1 cellular context compared by ENCODE assay signal in the genomic region with DNA sequence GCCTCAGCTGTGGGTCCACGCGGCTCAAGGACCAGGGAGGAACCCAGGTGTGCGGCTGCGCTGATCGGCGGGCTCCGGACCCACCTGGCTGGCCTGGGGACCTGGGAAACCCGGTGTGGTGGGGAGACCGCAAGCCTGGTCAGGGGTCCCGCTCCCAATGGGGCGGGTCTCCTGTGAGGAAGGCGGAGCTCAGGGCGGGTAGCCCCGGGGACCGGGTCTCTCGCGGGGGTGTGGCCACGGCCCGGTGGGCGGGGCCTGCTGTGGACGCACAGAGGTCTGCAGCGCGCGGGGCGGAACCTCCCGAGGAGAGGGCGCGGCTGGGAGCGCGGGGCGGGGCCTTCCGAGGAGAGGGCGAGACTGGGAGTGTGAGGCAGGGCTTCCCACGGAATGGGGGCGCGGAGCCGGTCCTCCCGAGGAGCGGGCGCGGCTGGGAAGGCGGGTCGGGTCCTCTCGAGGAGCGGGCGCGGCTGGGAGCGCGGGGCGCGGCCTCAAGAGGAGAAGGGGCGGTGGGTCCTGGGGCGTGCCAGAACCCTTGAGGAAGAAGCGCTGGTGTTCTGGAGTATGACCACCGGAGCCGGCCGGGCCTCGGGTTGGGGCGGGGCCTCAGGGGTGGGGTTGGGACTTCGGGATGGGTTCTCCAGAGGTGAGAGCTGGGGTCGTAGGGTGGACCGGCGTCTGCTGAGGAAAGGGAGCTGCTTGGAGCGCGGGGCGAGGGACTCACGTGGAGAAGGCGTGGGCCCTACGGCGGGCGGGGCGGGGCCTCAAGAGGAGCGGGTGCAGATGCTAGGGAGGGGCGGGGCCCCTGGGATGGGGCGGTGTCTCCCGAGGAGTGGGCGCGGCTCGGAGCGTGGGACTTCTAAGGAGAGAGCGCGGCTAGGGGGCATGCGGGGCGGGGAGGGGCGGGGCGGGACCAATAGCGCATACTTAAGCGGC.
TF ChIP-seq lines count a peak whose summit lies in the region.

No MANE protein-coding gene starts in this region.

TF ChIP-seq in K562, 482 proteins besides CTCF, POLR2A, EP300 and RAD21 (continued from another document and continues in another):
- no peak; the same call in 1 of the 2 replicates for TF ChIP-seq E2F1 (CRISPR knock-in tag; IDR thresholded peaks at IDR 0.05)
- TF ChIP-seq ZNF609 (CRISPR knock-in tag; IDR thresholded peaks at IDR 0.05; ENCODE audit: borderline replicate concordance) = peak; percentile 62; the same call in 1 of the 2 replicates
- TF ChIP-seq SIN3A (IDR thresholded peaks at IDR 0.05; ENCODE audit: borderline replicate concordance in 2 of 2, control insufficient read depth in 1 of 2, low read depth in 2 of 2, low read length in 2 of 2) = peak; percentile 68 to 94
- peak; percentile 2 for TF ChIP-seq CTCFL (IDR thresholded peaks at IDR 0.05; ENCODE audit: borderline replicate concordance, insufficient read depth, low read depth, low read length, poor library complexity, severe bottlenecking)
- TF ChIP-seq TOE1 (IDR thresholded peaks at IDR 0.05; ENCODE audit: borderline replicate concordance) = no peak
- TF ChIP-seq TOE1 (CRISPR knock-in tag; IDR thresholded peaks at IDR 0.05; ENCODE audit: borderline replicate concordance, low read depth) = peak; percentile 89; the same call in 1 of the 2 replicates
- peak in 1 of 2 experiments; percentile 51; a peak in 2 of 4 replicates for TF ChIP-seq TBL1XR1 (IDR thresholded peaks at IDR 0.05; ENCODE audit: low read length in 2 of 2)
- no peak for TF ChIP-seq ARID1B (IDR thresholded peaks at IDR 0.05)
- no peak for TF ChIP-seq STAT5B (CRISPR knock-in tag; IDR thresholded peaks at IDR 0.05)
- TF ChIP-seq PML (IDR thresholded peaks at IDR 0.05; ENCODE audit: low read length) = 0 out of 2 replicates have a peak, but pooled peaks have one; percentile 29
- peak; percentile 95 for TF ChIP-seq STAT6 (CRISPR knock-in tag; IDR thresholded peaks at IDR 0.05)
- TF ChIP-seq ATF6 (CRISPR knock-in tag; IDR thresholded peaks at IDR 0.05) = peak; percentile 78
- TF ChIP-seq E2F6 (IDR thresholded peaks at IDR 0.05; ENCODE audit: borderline replicate concordance in 1 of 2, extremely low read depth in 1 of 2, insufficient read depth in 1 of 2, insufficient read length in 1 of 2, low read depth in 1 of 2, low read length in 1 of 2, poor library complexity in 1 of 2, severe bottlenecking in 1 of 2) = peak; percentile 52 to 95
- no peak; the same call in none of the 2 replicates for TF ChIP-seq NKRF (IDR thresholded peaks at IDR 0.05; ENCODE audit: borderline replicate concordance)
- no peak for TF ChIP-seq GTF2F1 (IDR thresholded peaks at IDR 0.05; ENCODE audit: low read depth, low read length)
- no peak for TF ChIP-seq MECOM (CRISPR knock-in tag; IDR thresholded peaks at IDR 0.05)
- peak; percentile 47 for TF ChIP-seq ZBTB17 (CRISPR knock-in tag; IDR thresholded peaks at IDR 0.05)
- TF ChIP-seq GTF2A2 (tag; IDR thresholded peaks at IDR 0.05) = no peak
- TF ChIP-seq ZBTB7A (IDR thresholded peaks at IDR 0.05; ENCODE audit: borderline replicate concordance, control insufficient read depth, low read depth, low read length) = peak; percentile 69
- no peak for TF ChIP-seq ZNF197 (CRISPR knock-in tag; IDR thresholded peaks at IDR 0.05; ENCODE audit: low read depth)
- TF ChIP-seq TSHZ1 (CRISPR knock-in tag; IDR thresholded peaks at IDR 0.05) = no peak
- TF ChIP-seq, protein P1, sequence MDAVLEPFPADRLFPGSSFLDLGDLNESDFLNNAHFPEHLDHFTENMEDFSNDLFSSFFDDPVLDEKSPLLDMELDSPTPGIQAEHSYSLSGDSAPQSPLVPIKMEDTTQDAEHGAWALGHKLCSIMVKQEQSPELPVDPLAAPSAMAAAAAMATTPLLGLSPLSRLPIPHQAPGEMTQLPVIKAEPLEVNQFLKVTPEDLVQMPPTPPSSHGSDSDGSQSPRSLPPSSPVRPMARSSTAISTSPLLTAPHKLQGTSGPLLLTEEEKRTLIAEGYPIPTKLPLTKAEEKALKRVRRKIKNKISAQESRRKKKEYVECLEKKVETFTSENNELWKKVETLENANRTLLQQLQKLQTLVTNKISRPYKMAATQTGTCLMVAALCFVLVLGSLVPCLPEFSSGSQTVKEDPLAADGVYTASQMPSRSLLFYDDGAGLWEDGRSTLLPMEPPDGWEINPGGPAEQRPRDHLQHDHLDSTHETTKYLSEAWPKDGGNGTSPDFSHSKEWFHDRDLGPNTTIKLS (IDR thresholded peaks at IDR 0.05; ENCODE audit: borderline replicate concordance, low read depth) = no peak
- peak; percentile 87; the same call in 1 of the 2 replicates for TF ChIP-seq ZNF165 (CRISPR knock-in tag; IDR thresholded peaks at IDR 0.05; ENCODE audit: borderline replicate concordance)
- 0 out of 4 replicates have a peak, but pooled peaks of 1 of the 2 experiments have one; percentile 63 for TF ChIP-seq KDM4B (IDR thresholded peaks at IDR 0.05; ENCODE audit: borderline replicate concordance in 2 of 2, low read depth in 1 of 2)
- peak; percentile 55; the same call in 1 of the 2 replicates for TF ChIP-seq PHF8 (IDR thresholded peaks at IDR 0.05; ENCODE audit: borderline replicate concordance, low read length)
